In genomic region chr6:31713991-31714684, GRCh38 we compare ENCODE assay signal across 18 cellular contexts. TPM values are rescaled to one million over a fixed set of nuclear protein-coding genes. Genes with fewer than 3 reads are reported as not detected.
DNase-seq lines count a peak whose midpoint lies in the region; ATAC-seq, FAIRE-seq and TF ChIP-seq lines count a peak whose summit lies in the region.
"Had no signal": no experiment of that assay in that cellular context is flagged by ENCODE, and none has a peak within 500 bp of the region (broad histone marks: within the 10 kb centered on the region; RNA-seq: fewer than 3 reads in every experiment).

No MANE protein-coding gene starts in this region.

- no peak for TF ChIP-seq CTCF in K562 (IDR thresholded peaks at IDR 0.05 in 2 of 3, conservative IDR thresholded peaks at IDR 0.05 in 1 of 3; ENCODE audit: insufficient read depth in 2 of 3, low read depth in 1 of 3, low read length in 3 of 3)
- no peak for TF ChIP-seq CTCF in vagina (IDR thresholded peaks at IDR 0.05)

- H3K9me3 ChIP-seq in K562 (replicated peaks; ENCODE audit: control insufficient read depth, insufficient read depth, low read depth, low read length) (no peaks in the 10 kb centered on the region), mucosa of stomach (ENCODE audit: control insufficient read depth, low read length) (no peaks in the 10 kb centered on the region), vagina (no peaks in the 10 kb centered on the region)
- H3K9me3 ChIP-seq: ascending aorta, testis had no signal

- H4K20me1 ChIP-seq in K562 (replicated peaks; ENCODE audit: control insufficient read depth, insufficient read depth, low read length): no peaks in the 10 kb centered on the region

- H2AFZ ChIP-seq in K562 (ENCODE audit: low read depth, low read length): peak overlapping the region; percentile 49

- H3K36me3 ChIP-seq in K562 (ENCODE audit: control insufficient read depth, insufficient read depth, low read length) (no peaks in the 10 kb centered on the region), mucosa of stomach (ENCODE audit: control insufficient read depth, insufficient read depth, low read length) (no peaks in the 10 kb centered on the region), vagina (no peaks in the 10 kb centered on the region)
- H3K36me3 ChIP-seq: ascending aorta had no signal

- H3K4me3 Mint-ChIP-seq in activated naive CD4-positive, alpha-beta T cell treated with anti-CD3 and anti-CD28 coated beads, Interleukin-2, amount 50 U/mL, for 24 hours: no peak overlapping the region
- H3K4me3 Mint-ChIP-seq in activated naive CD4-positive, alpha-beta T cell treated with anti-CD3 and anti-CD28 coated beads, Interleukin-2, amount 10 ng/mL, durations not matched to agents 7 days and 5 days: no peak overlapping the region
- H3K4me3 Mint-ChIP-seq: activated CD4-positive, alpha-beta T cell treated with anti-CD3 and anti-CD28 coated beads for 36 hours had no signal

- H3K4me1 ChIP-seq in K562 (replicated peaks in 1 of 2; ENCODE audit: control insufficient read depth in 2 of 2, insufficient read depth in 2 of 2, low read length in 2 of 2) (peaks cover 31 to 46% of the 10 kb centered on the region in 2 experiments), mucosa of stomach (ENCODE audit: control insufficient read depth, insufficient read depth, low read length) (peaks cover 45% of the 10 kb centered on the region), vagina (peaks cover 21% of the 10 kb centered on the region)
- H3K4me1 ChIP-seq: ascending aorta had no signal

- TF ChIP-seq POLR2A in K562 (conservative IDR thresholded peaks at IDR 0.05) (no peak), vagina (IDR thresholded peaks at IDR 0.05) (no peak)

- BruUV-seq in K562 (replicated peaks; lab: Mats Ljungman, UMichigan): no TSS peak

- CTCF ChIA-PET in activated naive CD4-positive, alpha-beta T cell treated with anti-CD3 and anti-CD28 coated beads, Interleukin-2, amount 10 ng/mL, durations not matched to agents 7 days and 5 days (lab: Charles Lee): no interaction called here
- CTCF ChIA-PET in K562 (lab: Yijun Ruan, JAX; ENCODE audit: low intra/inter-chr PET ratio): no interaction called here

- H3K4me3 ChIP-seq in K562 (no peak overlapping the region), mucosa of stomach (ENCODE audit: low read length) (no peak overlapping the region), vagina (no peak overlapping the region)
- H3K4me3 ChIP-seq: ascending aorta, testis had no signal

- H3K27me3 ChIP-seq in K562 (ENCODE audit: control insufficient read depth in 2 of 2, insufficient read depth in 2 of 2, low read length in 2 of 2): no peaks in the 10 kb centered on the region
- no peaks in the 10 kb centered on the region for H3K27me3 ChIP-seq in mucosa of stomach (ENCODE audit: control insufficient read depth, insufficient read depth, low read length)
- H3K27me3 ChIP-seq in vagina: no peaks in the 10 kb centered on the region
- H3K27me3 ChIP-seq: ascending aorta, testis had no signal

- no peaks in the 10 kb centered on the region for H3K36me3 Mint-ChIP-seq in activated naive CD4-positive, alpha-beta T cell treated with anti-CD3 and anti-CD28 coated beads, Interleukin-2, amount 50 U/mL, for 24 hours
- H3K36me3 Mint-ChIP-seq in activated naive CD4-positive, alpha-beta T cell treated with anti-CD3 and anti-CD28 coated beads, Interleukin-2, amount 10 ng/mL, durations not matched to agents 7 days and 5 days: no peaks in the 10 kb centered on the region

- H3K27ac ChIP-seq in K562 (ENCODE audit: extremely low read depth, low read depth, low read length) (no peak overlapping the region), vagina (peak overlapping the region; percentile 22)
- H3K27ac ChIP-seq: ascending aorta, KMS-11, testis had no signal

- WGBS in K562 (ENCODE audit: insufficient coverage, low coverage, missing lambda C conversion rate): 32% methylated on average over 5 of the region's 5 CpGs

- no peak for DNase-seq in activated naive CD4-positive, alpha-beta T cell treated with anti-CD3 and anti-CD28 coated beads, Interleukin-2, amount 10 ng/mL, durations not matched to agents 7 days and 5 days
- DNase-seq in K562 (ENCODE audit: extremely low read depth in 1 of 4, low spot score in 3 of 4): no peak
- no peak for DNase-seq in vagina (ENCODE audit: extremely low spot score in 2 of 2)
- DNase-seq in NCI-H446 (lab: John Stamatoyannopoulos, UW): no peak
- DNase-seq in mucosa of gallbladder (ENCODE audit: low spot score): no peak
- DNase-seq: activated CD4-positive, alpha-beta T cell treated with anti-CD3 and anti-CD28 coated beads for 36 hours; effector CD8-positive, alpha-beta T cell; foreskin fibroblast; T-helper 1 cell; testis had no signal

- H3K4me1 Mint-ChIP-seq in activated naive CD4-positive, alpha-beta T cell treated with anti-CD3 and anti-CD28 coated beads, Interleukin-2, amount 50 U/mL, for 24 hours: peaks cover 19% of the 10 kb centered on the region
- peaks cover 27% of the 10 kb centered on the region for H3K4me1 Mint-ChIP-seq in activated naive CD4-positive, alpha-beta T cell treated with anti-CD3 and anti-CD28 coated beads, Interleukin-2, amount 10 ng/mL, durations not matched to agents 7 days and 5 days

- no peaks in the 10 kb centered on the region for H3K9me3 Mint-ChIP-seq in activated naive CD4-positive, alpha-beta T cell treated with anti-CD3 and anti-CD28 coated beads, Interleukin-2, amount 50 U/mL, for 24 hours
- no peaks in the 10 kb centered on the region for H3K9me3 Mint-ChIP-seq in activated naive CD4-positive, alpha-beta T cell treated with anti-CD3 and anti-CD28 coated beads, Interleukin-2, amount 10 ng/mL, durations not matched to agents 7 days and 5 days

- intact Hi-C loops in K562 (cut with micrococcal nuclease): no loop called here
- intact Hi-C loops in vagina (cut with DNase I): no loop called here

- no peak for TF ChIP-seq EP300 in K562 (IDR thresholded peaks at IDR 0.05; ENCODE audit: low read length)

- H3K4me2 ChIP-seq in K562 (ENCODE audit: insufficient read depth, low read length): no peak overlapping the region
- H3K4me2 ChIP-seq: KMS-11 had no signal

- ATAC-seq in K562 (peak; percentile 8; the same call in 2 of the 3 replicates), GM21528 (IDR thresholded peaks at IDR 0.05; ENCODE audit: low FRiP score, unreplicated experiment) (no peak)
- ATAC-seq: activated CD4-positive, alpha-beta T cell treated with anti-CD3 and anti-CD28 coated beads for 36 hours had no signal

- TF ChIP-seq RAD21 in K562 (CRISPR knock-in tag; conservative IDR thresholded peaks at IDR 0.05 in 1 of 2, IDR thresholded peaks at IDR 0.05 in 1 of 2): no peak

- POLR2A ChIA-PET in K562 (lab: Yijun Ruan, JAX): interaction anchor here (0.6 to 12.4 kb wide), 13 partner anchors 11 to 1132 kb away, joined by 3 to 223 read pairs (median 5); partner anchors contain the start of genes ABHD16A, BAG6, DDAH2 and HSPA1B

- no peaks in the 10 kb centered on the region for H3K27me3 Mint-ChIP-seq in activated naive CD4-positive, alpha-beta T cell treated with anti-CD3 and anti-CD28 coated beads, Interleukin-2, amount 50 U/mL, for 24 hours
- H3K27me3 Mint-ChIP-seq in activated naive CD4-positive, alpha-beta T cell treated with anti-CD3 and anti-CD28 coated beads, Interleukin-2, amount 10 ng/mL, durations not matched to agents 7 days and 5 days: peaks cover 56% of the 10 kb centered on the region
- H3K27me3 Mint-ChIP-seq: activated CD4-positive, alpha-beta T cell treated with anti-CD3 and anti-CD28 coated beads for 36 hours had no signal

- H3K79me2 ChIP-seq in K562 (ENCODE audit: control insufficient read depth, insufficient read depth, low read length): no peaks in the 10 kb centered on the region

- H3K27ac Mint-ChIP-seq in activated naive CD4-positive, alpha-beta T cell treated with anti-CD3 and anti-CD28 coated beads, Interleukin-2, amount 50 U/mL, for 24 hours: peak overlapping the region; percentile 17
- no peak overlapping the region for H3K27ac Mint-ChIP-seq in activated naive CD4-positive, alpha-beta T cell treated with anti-CD3 and anti-CD28 coated beads, Interleukin-2, amount 10 ng/mL, durations not matched to agents 7 days and 5 days
- H3K27ac Mint-ChIP-seq: activated CD4-positive, alpha-beta T cell treated with anti-CD3 and anti-CD28 coated beads for 36 hours had no signal

- H3K9ac ChIP-seq in K562 (ENCODE audit: insufficient read depth in 1 of 2, low read depth in 2 of 2, low read length in 2 of 2) (peak overlapping the region in 1 of 2 experiments; percentile 81; a peak in 2 of 4 replicates), mucosa of stomach (ENCODE audit: low read length) (peak overlapping the region; percentile 24)
- H3K9ac ChIP-seq: KMS-11 had no signal

- in situ Hi-C loops in K562 (cut with MboI): no loop called here

- FAIRE-seq in K562 (lab: Jason Lieb, UNC): no peak
- FAIRE-seq: keratinocyte, RCC 7860 had no signal

- H3K9me1 ChIP-seq in K562 (ENCODE audit: control insufficient read depth, insufficient read depth, low read length): no peaks in the 10 kb centered on the region

RNA-seq across cellular contexts. Expression of gene LY6G6D, which starts 1.0 kb away (rescaled TPM):
- total RNA-seq in K562 (2011; cell fraction: chromatin; rRNA removed; ENCODE audit: low replicate concordance): not detected in 2 replicates
- total RNA-seq in K562 (2011; cell fraction: nucleolus; rRNA removed): not detected in 2 replicates
- total RNA-seq in K562 (2011; cell fraction: nucleoplasm; rRNA removed): not detected in 2 replicates
- total RNA-seq in K562 (2014; rRNA removed) (not detected in 2 replicates), K562 (2014; rRNA removed; fragmentation: Illumina TruSeq; extraction: Trizol) (not detected in 2 replicates), K562 (2015; rRNA removed; fragmentation: Illumina TruSeq; extraction: Trizol) (not detected in 2 replicates), K562 (2021) (not detected in 2 replicates), vagina (not detected), mucosa of gallbladder (not detected)
- polyA plus RNA-seq in K562 (2011; rRNA removed) (0.38 TPM in 1 of 2 replicates, not detected in the other), K562 (2014; fragmentation: Illumina TruSeq; extraction: Trizol) (not detected in 2 replicates), K562 (2014; fragmentation: Nextera tagmentation; extraction: Ambion mirVana) (under 1 TPM in 1 of 2 experiments, not detected in 1; 0.30 TPM), K562 (2014; rRNA removed) (not detected in 2 replicates)
- 0.69 TPM in 1 of 2 replicates, not detected in the other for polyA plus RNA-seq in K562 (2011; cell fraction: cytosol; rRNA removed)
- polyA plus RNA-seq in K562 (2011; cell fraction: nucleus; rRNA removed): not detected in 2 replicates
- polyA plus RNA-seq in K562 (2012): 0.21 and 0.58 TPM in 2 replicates
- not detected in 2 replicates for polyA minus RNA-seq in K562 (2011; rRNA and poly(A)+ RNA removed)
- not detected in 2 replicates for polyA minus RNA-seq in K562 (2011; cell fraction: cytosol; rRNA and poly(A)+ RNA removed)
- polyA minus RNA-seq in K562 (2011; cell fraction: nucleus; rRNA and poly(A)+ RNA removed): not detected in 2 replicates
- total RNA-seq: activated CD4-positive, alpha-beta T cell treated with anti-CD3 and anti-CD28 coated beads for 36 hours; ascending aorta; omental fat pad; testis had no signal

RNA-seq across cellular contexts. Expression of gene LY6G6C, which starts 7.4 kb away (rescaled TPM):
- 2.3 and 4.9 TPM in 2 replicates for total RNA-seq in K562 (2011; cell fraction: chromatin; rRNA removed; ENCODE audit: low replicate concordance)
- total RNA-seq in K562 (2011; cell fraction: nucleolus; rRNA removed): 1.8 and 2.0 TPM in 2 replicates
- total RNA-seq in K562 (2011; cell fraction: nucleoplasm; rRNA removed): 3.0 and 6.3 TPM in 2 replicates
- total RNA-seq in K562 (2014; rRNA removed): not detected in 2 replicates
- total RNA-seq in K562 (2014; rRNA removed; fragmentation: Illumina TruSeq; extraction: Trizol): not detected in 2 replicates
- not detected in 2 replicates for total RNA-seq in K562 (2015; rRNA removed; fragmentation: Illumina TruSeq; extraction: Trizol)
- 0.20 TPM in 1 of 2 replicates, not detected in the other for total RNA-seq in K562 (2021)
- 0.20 and 0.35 TPM in 2 replicates for polyA plus RNA-seq in K562 (2011; rRNA removed)
- 0.32 and 0.40 TPM in 2 replicates for polyA plus RNA-seq in K562 (2011; cell fraction: cytosol; rRNA removed)
- polyA plus RNA-seq in K562 (2011; cell fraction: nucleus; rRNA removed): 2.0 and 2.1 TPM in 2 replicates
- polyA plus RNA-seq in K562 (2012): 0.14 and 0.48 TPM in 2 replicates
- 0.33 TPM in 1 of 2 replicates, not detected in the other for polyA plus RNA-seq in K562 (2014; fragmentation: Illumina TruSeq; extraction: Trizol)
- under 1 TPM in 1 of 2 experiments, not detected in 1; 0.06 TPM for polyA plus RNA-seq in K562 (2014; fragmentation: Nextera tagmentation; extraction: Ambion mirVana)
- polyA plus RNA-seq in K562 (2014; rRNA removed): 0.09 TPM in 1 of 2 replicates, not detected in the other
- polyA minus RNA-seq in K562 (2011; rRNA and poly(A)+ RNA removed): not detected in 2 replicates
- polyA minus RNA-seq in K562 (2011; cell fraction: cytosol; rRNA and poly(A)+ RNA removed): not detected in 2 replicates
- 0.54 and 0.56 TPM in 2 replicates for polyA minus RNA-seq in K562 (2011; cell fraction: nucleus; rRNA and poly(A)+ RNA removed)
- total RNA-seq in vagina: not detected
- total RNA-seq in mucosa of gallbladder: not detected
- total RNA-seq: activated CD4-positive, alpha-beta T cell treated with anti-CD3 and anti-CD28 coated beads for 36 hours; ascending aorta had no signal

RNA-seq across cellular contexts. Expression of gene LY6G6F, which starts 7.5 kb away (rescaled TPM):
- 0.35 TPM in 1 of 2 replicates, not detected in the other for total RNA-seq in K562 (2011; cell fraction: chromatin; rRNA removed; ENCODE audit: low replicate concordance)
- total RNA-seq in K562 (2011; cell fraction: nucleolus; rRNA removed): 1.4 TPM in 1 of 2 replicates, not detected in the other
- total RNA-seq in K562 (2011; cell fraction: nucleoplasm; rRNA removed): 0.99 and 1.2 TPM in 2 replicates
- 0.50 TPM in 1 of 2 replicates, not detected in the other for total RNA-seq in K562 (2014; rRNA removed)
- total RNA-seq in K562 (2014; rRNA removed; fragmentation: Illumina TruSeq; extraction: Trizol): 0.35 TPM in 1 of 2 replicates, not detected in the other
- 0.14 TPM in 1 of 2 replicates, not detected in the other for total RNA-seq in K562 (2015; rRNA removed; fragmentation: Illumina TruSeq; extraction: Trizol)
- 0.18 TPM in 1 of 2 replicates, not detected in the other for total RNA-seq in K562 (2021)
- polyA plus RNA-seq in K562 (2011; rRNA removed): 0.20 TPM in 1 of 2 replicates, not detected in the other
- 0.58 TPM in 1 of 2 replicates, not detected in the other for polyA plus RNA-seq in K562 (2011; cell fraction: cytosol; rRNA removed)
- 0.23 TPM in 1 of 2 replicates, not detected in the other for polyA plus RNA-seq in K562 (2011; cell fraction: nucleus; rRNA removed)
- 0.30 TPM in 1 of 2 replicates, not detected in the other for polyA plus RNA-seq in K562 (2012)
- polyA plus RNA-seq in K562 (2014; fragmentation: Illumina TruSeq; extraction: Trizol): 0.33 and 0.39 TPM in 2 replicates
- polyA plus RNA-seq in K562 (2014; fragmentation: Nextera tagmentation; extraction: Ambion mirVana): under 1 TPM; 0.28 to 0.49 TPM
- 1.1 TPM in 1 of 2 replicates, not detected in the other for polyA plus RNA-seq in K562 (2014; rRNA removed)
- 0.36 TPM in 1 of 2 replicates, not detected in the other for polyA minus RNA-seq in K562 (2011; rRNA and poly(A)+ RNA removed)
- not detected in 2 replicates for polyA minus RNA-seq in K562 (2011; cell fraction: cytosol; rRNA and poly(A)+ RNA removed)
- 0.67 TPM in 1 of 2 replicates, not detected in the other for polyA minus RNA-seq in K562 (2011; cell fraction: nucleus; rRNA and poly(A)+ RNA removed)
- not detected for total RNA-seq in vagina
- not detected for total RNA-seq in mucosa of gallbladder
- total RNA-seq: activated CD4-positive, alpha-beta T cell treated with anti-CD3 and anti-CD28 coated beads for 36 hours; ascending aorta; omental fat pad; testis had no signal
- polyA plus RNA-seq: keratinocyte had no signal

RNA-seq across cellular contexts. Expression of gene MPIG6B, which starts 9.0 kb away (rescaled TPM):
- total RNA-seq in K562 (2011; cell fraction: chromatin; rRNA removed; ENCODE audit: low replicate concordance): 0.23 and 0.79 TPM in 2 replicates
- total RNA-seq in K562 (2011; cell fraction: nucleolus; rRNA removed): 0.79 and 0.83 TPM in 2 replicates
- total RNA-seq in K562 (2011; cell fraction: nucleoplasm; rRNA removed): 0.73 and 1.4 TPM in 2 replicates
- total RNA-seq in K562 (2014; rRNA removed): 0.45 TPM in 1 of 2 replicates, not detected in the other
- 0.11 and 0.13 TPM in 2 replicates for total RNA-seq in K562 (2014; rRNA removed; fragmentation: Illumina TruSeq; extraction: Trizol)
- total RNA-seq in K562 (2015; rRNA removed; fragmentation: Illumina TruSeq; extraction: Trizol): 0.14 TPM in 1 of 2 replicates, not detected in the other
- 0.47 and 0.75 TPM in 2 replicates for total RNA-seq in K562 (2021)
- polyA plus RNA-seq in K562 (2011; rRNA removed): 0.24 and 0.30 TPM in 2 replicates
- 0.36 and 0.44 TPM in 2 replicates for polyA plus RNA-seq in K562 (2011; cell fraction: cytosol; rRNA removed)
- 0.80 and 2.1 TPM in 2 replicates for polyA plus RNA-seq in K562 (2011; cell fraction: nucleus; rRNA removed)
- 0.73 and 1.2 TPM in 2 replicates for polyA plus RNA-seq in K562 (2012)
- polyA plus RNA-seq in K562 (2014; fragmentation: Illumina TruSeq; extraction: Trizol): 0.75 and 0.77 TPM in 2 replicates
- under 1 TPM; 0.15 to 0.32 TPM for polyA plus RNA-seq in K562 (2014; fragmentation: Nextera tagmentation; extraction: Ambion mirVana)
- 0.27 and 1.2 TPM in 2 replicates for polyA plus RNA-seq in K562 (2014; rRNA removed)
- 0.18 TPM in 1 of 2 replicates, not detected in the other for polyA minus RNA-seq in K562 (2011; rRNA and poly(A)+ RNA removed)
- 0.48 TPM in 1 of 2 replicates, not detected in the other for polyA minus RNA-seq in K562 (2011; cell fraction: cytosol; rRNA and poly(A)+ RNA removed)
- polyA minus RNA-seq in K562 (2011; cell fraction: nucleus; rRNA and poly(A)+ RNA removed): 0.33 and 0.40 TPM in 2 replicates
- not detected for total RNA-seq in vagina
- total RNA-seq in mucosa of gallbladder: 0.37 TPM
- total RNA-seq: activated CD4-positive, alpha-beta T cell treated with anti-CD3 and anti-CD28 coated beads for 36 hours; ascending aorta had no signal

RNA-seq across cellular contexts. Expression of gene ABHD16A, which starts 11.0 kb away (rescaled TPM):
- 196 and 413 TPM in 2 replicates for total RNA-seq in K562 (2011; cell fraction: chromatin; rRNA removed; ENCODE audit: low replicate concordance)
- total RNA-seq in K562 (2011; cell fraction: nucleolus; rRNA removed): 372 and 379 TPM in 2 replicates
- total RNA-seq in K562 (2011; cell fraction: nucleoplasm; rRNA removed): 265 and 280 TPM in 2 replicates
- total RNA-seq in K562 (2014; rRNA removed) (104 and 131 TPM in 2 replicates), K562 (2014; rRNA removed; fragmentation: Illumina TruSeq; extraction: Trizol) (61.6 and 75.6 TPM in 2 replicates), K562 (2015; rRNA removed; fragmentation: Illumina TruSeq; extraction: Trizol) (81.6 and 82.8 TPM in 2 replicates), K562 (2021) (104 and 106 TPM in 2 replicates), vagina (53.0 TPM), mucosa of gallbladder (103 TPM)
- polyA plus RNA-seq in K562 (2011; rRNA removed) (113 and 137 TPM in 2 replicates), K562 (2014; fragmentation: Illumina TruSeq; extraction: Trizol) (70.0 and 79.3 TPM in 2 replicates), K562 (2014; fragmentation: Nextera tagmentation; extraction: Ambion mirVana) (10 to 100 TPM; 25.8 to 49.7 TPM), K562 (2014; rRNA removed) (120 and 122 TPM in 2 replicates)
- 147 and 156 TPM in 2 replicates for polyA plus RNA-seq in K562 (2011; cell fraction: cytosol; rRNA removed)
- polyA plus RNA-seq in K562 (2011; cell fraction: nucleus; rRNA removed): 475 and 536 TPM in 2 replicates
- 97.9 and 126 TPM in 2 replicates for polyA plus RNA-seq in K562 (2012)
- polyA minus RNA-seq in K562 (2011; rRNA and poly(A)+ RNA removed): 89.1 and 118 TPM in 2 replicates
- polyA minus RNA-seq in K562 (2011; cell fraction: cytosol; rRNA and poly(A)+ RNA removed): 55.6 and 55.8 TPM in 2 replicates
- 117 and 139 TPM in 2 replicates for polyA minus RNA-seq in K562 (2011; cell fraction: nucleus; rRNA and poly(A)+ RNA removed)
